ENCODE assay signal across 8 cellular contexts in the genomic region with DNA sequence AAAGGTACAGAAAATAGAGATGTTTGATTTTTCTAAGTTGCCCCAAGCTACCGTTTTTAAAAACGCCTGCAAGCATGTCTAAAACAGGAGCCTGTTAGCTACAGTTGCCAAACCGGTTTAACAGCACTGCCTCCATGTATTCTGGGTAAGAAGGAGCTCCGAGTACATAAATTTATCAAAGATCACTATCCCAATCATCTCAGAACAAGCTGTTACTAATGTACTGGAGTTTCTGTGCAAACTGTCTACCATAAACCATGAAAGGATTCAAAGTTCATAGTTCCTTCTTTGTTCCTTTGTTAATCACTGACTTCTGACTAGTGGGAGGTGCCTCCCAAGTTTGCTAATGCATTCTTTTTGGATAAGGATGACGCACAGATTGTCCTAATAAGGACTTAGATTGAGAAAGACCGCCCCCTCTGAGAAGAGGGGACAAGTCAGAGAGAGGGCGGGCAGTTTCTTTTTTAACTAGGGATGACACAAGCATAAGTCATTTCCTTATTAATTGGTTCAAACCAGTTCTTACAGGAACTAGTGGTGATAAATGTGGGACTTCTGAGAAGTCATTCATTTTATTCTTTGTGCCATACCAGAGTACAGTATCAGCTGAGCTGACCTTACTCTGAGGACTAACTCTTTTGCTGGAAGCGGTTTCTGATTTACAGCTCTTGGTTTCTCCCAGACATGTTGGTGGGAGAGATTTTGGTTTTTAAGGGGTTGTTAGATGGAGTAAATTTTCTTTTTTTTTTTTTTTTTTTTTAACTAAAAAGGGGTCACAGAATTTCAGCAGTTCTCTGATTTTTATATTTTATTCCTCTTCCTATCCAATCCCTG. TPM values are rescaled to one million over a fixed set of nuclear protein-coding genes. Genes with fewer than 3 reads are reported as not detected.
A peak's percentile ranks its signal among the peaks of the same experiment; 100 is the strongest.
DNase-seq lines count a peak whose midpoint lies in the region; ATAC-seq and TF ChIP-seq lines count a peak whose summit lies in the region.

No MANE protein-coding gene starts in this region.

- ATAC-seq in GM21447 (IDR thresholded peaks at IDR 0.05; ENCODE audit: unreplicated experiment), result peak; percentile 79

- H3K27me3 Mint-ChIP-seq in activated naive CD8-positive, alpha-beta T cell, result no peaks in the 10 kb centered on the region

- H3K4me3 ChIP-seq in Peyer's patch, result peak overlapping the region; percentile 48 to 74 (median 58)
- H3K4me3 ChIP-seq in ovary, result peak overlapping the region; percentile 63

- TF ChIP-seq POLR2A in Peyer's patch (IDR thresholded peaks at IDR 0.05) (peak; percentile 97 to 99), ovary (IDR thresholded peaks at IDR 0.05) (peak; percentile 16)

- H3K27me3 ChIP-seq in Peyer's patch (no peaks in the 10 kb centered on the region), ovary (no peaks in the 10 kb centered on the region)

- TF ChIP-seq EP300 in ovary (IDR thresholded peaks at IDR 0.05), result peak; percentile 93

- peaks cover 35% of the 10 kb centered on the region for H3K4me1 Mint-ChIP-seq in activated naive CD8-positive, alpha-beta T cell (ENCODE audit: low read depth)

- peaks cover 0 to 26% (median 10%) of the 10 kb centered on the region in 4 donors for H3K4me1 ChIP-seq in Peyer's patch
- H3K4me1 ChIP-seq in ovary (ENCODE audit: insufficient read depth), result peaks cover 3% of the 10 kb centered on the region

- H3K9me3 ChIP-seq in Peyer's patch, result no peaks in the 10 kb centered on the region
- no peaks in the 10 kb centered on the region for H3K9me3 ChIP-seq in ovary

- peak overlapping the region; percentile 100 for H3K27ac Mint-ChIP-seq in activated naive CD8-positive, alpha-beta T cell

- peak overlapping the region; percentile 78 to 96 (median 90) for H3K27ac ChIP-seq in Peyer's patch
- peak overlapping the region; percentile 82 to 89 for H3K27ac ChIP-seq in ovary

- WGBS in ovary, 3 donors, result 1 to 2% (median 2%) methylated on average over 8 of the region's 8 CpGs

- TF ChIP-seq CTCF in Peyer's patch (IDR thresholded peaks at IDR 0.05) (peak in 2 of 6 experiments; percentile 1 to 32), ovary (IDR thresholded peaks at IDR 0.05) (no peak)

- peaks cover 43% of the 10 kb centered on the region for H3K36me3 Mint-ChIP-seq in activated naive CD8-positive, alpha-beta T cell

- intact Hi-C loops in ovary (cut with DNase I), result no loop called here

- DNase-seq in ELF-1 (ENCODE audit: low read depth, low spot score) (peak; percentile 94), HS-5 (ENCODE audit: low read depth) (peak; percentile 98), Peyer's patch (peak in 2 of 3 donors; percentile 67 to 83), glomerular visceral epithelial cell (ENCODE audit: extremely low spot score) (peak; percentile 100), ovary (peak in 2 of 5 donors; percentile 59 to 79), cerebellar nuclear complex (lab: John Stamatoyannopoulos, UW) (no peak)

- H3K36me3 ChIP-seq in Peyer's patch, result peaks cover 0 to 20% (median 0%) of the 10 kb centered on the region in 3 donors
- no peaks in the 10 kb centered on the region for H3K36me3 ChIP-seq in ovary

- peak overlapping the region; percentile 100 for H3K4me3 Mint-ChIP-seq in activated naive CD8-positive, alpha-beta T cell

- H3K9me3 Mint-ChIP-seq in activated naive CD8-positive, alpha-beta T cell (ENCODE audit: low read depth), result no peaks in the 10 kb centered on the region

RNA-seq across cellular contexts. Expression of a gene that starts 55.2 kb away (rescaled TPM):
- total RNA-seq in Peyer's patch (10 to 100 TPM in 1 of 4 donors, 1 to 10 TPM in 3; 8.4 to 12.2 (median 9.5) TPM), ovary (10 to 100 TPM; 10.6 to 22.9 (median 14.3) TPM)
- polyA plus RNA-seq in ovary, result 10 to 100 TPM in 1 of 2 donors, 1 to 10 TPM in 1; 9.1 to 10.2 TPM

RNA-seq across cellular contexts. Expression of a gene that starts 55.3 kb away (rescaled TPM):
- total RNA-seq in Peyer's patch, result 10 to 100 TPM; 21.5 to 43.0 (median 29.9) TPM
- 10 to 100 TPM; 29.2 to 46.2 (median 41.1) TPM for total RNA-seq in ovary
- 10 to 100 TPM; 14.8 to 22.7 TPM for polyA plus RNA-seq in ovary

Comparison
In these comparisons a context has a peak if more than half of its experiments do, and no peak if none do; other contexts are left out.
1. DNase-seq: peak in ELF-1 (single experiment), HS-5 (single experiment), Peyer's patch (2 of 3) and glomerular visceral epithelial cell (single experiment); none in cerebellar nuclear complex (0 of 2).